In the genomic region with DNA sequence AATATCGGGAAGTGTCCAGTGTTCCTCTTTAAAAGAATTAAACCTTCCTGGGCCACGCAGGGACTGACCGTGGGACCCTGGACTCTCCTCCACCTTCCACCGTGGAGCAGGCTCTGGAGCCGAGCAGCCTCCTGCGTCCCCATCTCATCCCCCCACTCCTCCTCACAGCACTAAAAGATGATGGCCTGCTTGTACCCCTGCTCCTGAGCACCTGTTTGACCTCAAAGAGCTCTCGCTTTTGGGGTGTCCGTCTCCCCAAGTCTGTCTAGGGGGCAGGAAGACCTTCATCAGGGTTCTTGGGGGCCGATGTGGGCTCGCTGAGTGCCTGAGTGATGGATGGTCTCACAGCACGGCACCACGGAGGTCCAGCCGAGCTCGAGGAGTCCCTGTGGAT, we compare ENCODE assay signal across 12 cellular contexts. TPM values are rescaled to one million over a fixed set of nuclear protein-coding genes. Genes with fewer than 3 reads are reported as not detected.
DNase-seq lines count a peak whose midpoint lies in the region; ATAC-seq, FAIRE-seq and TF ChIP-seq lines count a peak whose summit lies in the region.
"Had no signal": no experiment of that assay in that cellular context is flagged by ENCODE, and none has a peak within 500 bp of the region (broad histone marks: within the 10 kb centered on the region; RNA-seq: fewer than 3 reads in every experiment).

No MANE protein-coding gene starts in this region.

- no peak for DNase-seq in LNCaP clone FGC (ENCODE audit: low read depth)
- DNase-seq in activated T-helper 2 cell treated with anti-CD3 and anti-CD28 coated beads, Interferon-gamma antibody, Interleukin-2, Interleukin-4, amounts not matched to agents 10 μg/mL and 5 μg/mL and 100 μg/mL, durations not matched to agents 14 hours and 24 hours and 36 hours (ENCODE audit: low spot score), result no peak
- DNase-seq in kidney, result peak; percentile 46
- no peak for DNase-seq in stomach
- no peak for DNase-seq in foreskin melanocyte
- DNase-seq in activated CD8-positive, alpha-beta memory T cell treated with anti-CD3 and anti-CD28 coated beads, Interleukin-2, amount 10 ng/mL, durations not matched to agents 7 days and 5 days, result no peak
- no peak for DNase-seq in OCI-M2 (lab: John Stamatoyannopoulos, UW; ENCODE audit: unreplicated experiment)
- DNase-seq in DMS114 treated with DMSO at 0.1 percent for 48 hours (lab: John Stamatoyannopoulos, UW; ENCODE audit: unreplicated experiment), result no peak
- DNase-seq: activated CD8-positive, alpha-beta memory T cell treated with anti-CD3 and anti-CD28 coated beads, Interleukin-2, amount 50 U/mL, for 4 hours; effector CD4-positive, alpha-beta T cell; NCI-H1105 treated with DMSO at 0.1 percent for 48 hours; testis had no signal

- TF ChIP-seq CTCF in LNCaP clone FGC (IDR thresholded peaks at IDR 0.05; ENCODE audit: control insufficient read depth, extremely low read depth, insufficient read depth), result 0 out of 2 replicates have a peak, but pooled peaks have one; percentile 1
- no peak for TF ChIP-seq CTCF in kidney (IDR thresholded peaks at IDR 0.05; ENCODE audit: borderline replicate concordance, extremely low read depth, insufficient read depth)
- no peak for TF ChIP-seq CTCF in stomach (IDR thresholded peaks at IDR 0.05)

- H3K9me3 ChIP-seq in kidney (ENCODE audit: control insufficient read depth in 1 of 2, low read length in 2 of 2) (no peaks in the 10 kb centered on the region), stomach (no peaks in the 10 kb centered on the region)
- H3K9me3 ChIP-seq: testis had no signal

- intact Hi-C loops in activated T-helper 2 cell treated with anti-CD3 and anti-CD28 coated beads, Interferon-gamma antibody, Interleukin-2, Interleukin-4, amounts not matched to agents 10 μg/mL and 5 μg/mL and 100 μg/mL, durations not matched to agents 14 hours and 24 hours and 36 hours (cut with micrococcal nuclease), result loop anchor here (10.0 kb wide), 1 partner anchor 91 kb away; no protein-coding TSS in a partner anchor
- intact Hi-C loops in kidney (cut with DNase I), result no loop called here
- intact Hi-C loops in stomach (cut with DNase I; ENCODE audit: low total_unique reads), result loop anchor here (10.0 kb wide), 1 partner anchor 91 kb away; no protein-coding TSS in a partner anchor

- TF ChIP-seq EP300 in stomach (IDR thresholded peaks at IDR 0.05), result no peak

- H3K27ac ChIP-seq in kidney (ENCODE audit: low read depth in 2 of 2, low read length in 2 of 2) (no peak overlapping the region), stomach (peak overlapping the region in 3 of 5 donors; percentile 88 to 92 (median 91))

- peaks cover 4% of the 10 kb centered on the region for H3K4me1 Mint-ChIP-seq in activated T-helper 2 cell treated with anti-CD3 and anti-CD28 coated beads, Interferon-gamma antibody, Interleukin-2, Interleukin-4, amounts not matched to agents 10 μg/mL and 5 μg/mL and 100 μg/mL, durations not matched to agents 14 hours and 24 hours and 36 hours (ENCODE audit: low read depth)
- H3K4me1 Mint-ChIP-seq in activated CD8-positive, alpha-beta memory T cell treated with anti-CD3 and anti-CD28 coated beads, Interleukin-2, amount 10 ng/mL, durations not matched to agents 7 days and 5 days, result peaks cover 6% of the 10 kb centered on the region

- peaks cover 0 to 48% (median 0%) of the 10 kb centered on the region in 3 donors for H3K27me3 ChIP-seq in stomach
- H3K27me3 ChIP-seq: testis had no signal

- FAIRE-seq in kidney (lab: Jason Lieb, UNC), result no peak

- CTCF ChIA-PET in activated CD8-positive, alpha-beta memory T cell treated with anti-CD3 and anti-CD28 coated beads, Interleukin-2, amount 10 ng/mL, durations not matched to agents 7 days and 5 days (lab: Charles Lee), result interaction anchor here (0.8 to 2.7 kb wide), 11 partner anchors 12 to 273 kb away, joined by 3 to 14 read pairs (median 5); no protein-coding TSS in a partner anchor

- 89 to 92% (median 90%) methylated on average over 8 to 14 of the region's 14 CpGs for WGBS in stomach, 5 donors

- no peaks in the 10 kb centered on the region for H3K36me3 ChIP-seq in kidney (ENCODE audit: control insufficient read depth in 1 of 2, insufficient read depth in 2 of 2, low read length in 2 of 2)
- H3K36me3 ChIP-seq in stomach, result no peaks in the 10 kb centered on the region

- no peak for ATAC-seq in activated CD8-positive, alpha-beta memory T cell treated with anti-CD3 and anti-CD28 coated beads, Interleukin-2, amount 10 ng/mL, durations not matched to agents 7 days and 5 days

- peak overlapping the region; percentile 38 for H3K4me3 Mint-ChIP-seq in activated T-helper 2 cell treated with anti-CD3 and anti-CD28 coated beads, Interferon-gamma antibody, Interleukin-2, Interleukin-4, amounts not matched to agents 10 μg/mL and 5 μg/mL and 100 μg/mL, durations not matched to agents 14 hours and 24 hours and 36 hours (ENCODE audit: low read depth)
- H3K4me3 Mint-ChIP-seq in activated CD8-positive, alpha-beta memory T cell treated with anti-CD3 and anti-CD28 coated beads, Interleukin-2, amount 10 ng/mL, durations not matched to agents 7 days and 5 days, result no peak overlapping the region

- TF ChIP-seq POLR2A in stomach (IDR thresholded peaks at IDR 0.05), result no peak

- H3K4me3 ChIP-seq in LNCaP clone FGC (ENCODE audit: low read depth, low read length) (no peak overlapping the region), kidney (ENCODE audit: low read length in 2 of 2) (no peak overlapping the region), stomach (peak overlapping the region in 1 of 4 donors; percentile 73)

- H3K9me3 Mint-ChIP-seq in activated T-helper 2 cell treated with anti-CD3 and anti-CD28 coated beads, Interferon-gamma antibody, Interleukin-2, Interleukin-4, amounts not matched to agents 10 μg/mL and 5 μg/mL and 100 μg/mL, durations not matched to agents 14 hours and 24 hours and 36 hours, result no peaks in the 10 kb centered on the region
- H3K9me3 Mint-ChIP-seq in activated CD8-positive, alpha-beta memory T cell treated with anti-CD3 and anti-CD28 coated beads, Interleukin-2, amount 10 ng/mL, durations not matched to agents 7 days and 5 days (ENCODE audit: low read depth), result no peaks in the 10 kb centered on the region

- H3K36me3 Mint-ChIP-seq in activated T-helper 2 cell treated with anti-CD3 and anti-CD28 coated beads, Interferon-gamma antibody, Interleukin-2, Interleukin-4, amounts not matched to agents 10 μg/mL and 5 μg/mL and 100 μg/mL, durations not matched to agents 14 hours and 24 hours and 36 hours (ENCODE audit: low read depth), result no peaks in the 10 kb centered on the region
- H3K36me3 Mint-ChIP-seq in activated CD8-positive, alpha-beta memory T cell treated with anti-CD3 and anti-CD28 coated beads, Interleukin-2, amount 10 ng/mL, durations not matched to agents 7 days and 5 days, result no peaks in the 10 kb centered on the region

- H3K4me1 ChIP-seq in kidney (ENCODE audit: control insufficient read depth in 1 of 2, insufficient read depth in 1 of 2, low read depth in 1 of 2, low read length in 2 of 2) (peaks cover 6 to 14% of the 10 kb centered on the region in 2 donors), stomach (peaks cover 26 to 50% (median 44%) of the 10 kb centered on the region in 4 donors)

- no peak overlapping the region for H3K9ac ChIP-seq in kidney (ENCODE audit: low read length in 2 of 2)

- H3K27me3 Mint-ChIP-seq in activated T-helper 2 cell treated with anti-CD3 and anti-CD28 coated beads, Interferon-gamma antibody, Interleukin-2, Interleukin-4, amounts not matched to agents 10 μg/mL and 5 μg/mL and 100 μg/mL, durations not matched to agents 14 hours and 24 hours and 36 hours (ENCODE audit: low read depth), result peaks cover 56% of the 10 kb centered on the region
- H3K27me3 Mint-ChIP-seq in activated CD8-positive, alpha-beta memory T cell treated with anti-CD3 and anti-CD28 coated beads, Interleukin-2, amount 10 ng/mL, durations not matched to agents 7 days and 5 days, result peaks cover 65% of the 10 kb centered on the region

- no peak overlapping the region for H3K27ac Mint-ChIP-seq in activated T-helper 2 cell treated with anti-CD3 and anti-CD28 coated beads, Interferon-gamma antibody, Interleukin-2, Interleukin-4, amounts not matched to agents 10 μg/mL and 5 μg/mL and 100 μg/mL, durations not matched to agents 14 hours and 24 hours and 36 hours
- no peak overlapping the region for H3K27ac Mint-ChIP-seq in activated CD8-positive, alpha-beta memory T cell treated with anti-CD3 and anti-CD28 coated beads, Interleukin-2, amount 10 ng/mL, durations not matched to agents 7 days and 5 days

RNA-seq across cellular contexts. Expression of a gene that starts 1.2 kb away (rescaled TPM):
- total RNA-seq in activated T-helper 2 cell treated with anti-CD3 and anti-CD28 coated beads, Interferon-gamma antibody, Interleukin-2, Interleukin-4, amounts not matched to agents 10 μg/mL and 5 μg/mL and 100 μg/mL, durations not matched to agents 14 hours and 24 hours and 36 hours, result 0.59 and 0.62 TPM in 2 replicates
- total RNA-seq in kidney, result 266 TPM
- polyA plus RNA-seq in kidney (ENCODE audit: insufficient read depth, low read depth, low replicate concordance), result 206 TPM
- 100 to 1,000 TPM in 1 of 5 donors, 10 to 100 TPM in 4; 21.0 to 140 (median 57.5) TPM for total RNA-seq in stomach
- polyA plus RNA-seq in stomach, result 10 to 100 TPM; 16.0 to 82.9 (median 32.5) TPM
- under 1 TPM in 1 of 2 experiments, not detected in 1; 0.42 TPM for total RNA-seq in activated CD8-positive, alpha-beta memory T cell treated with anti-CD3 and anti-CD28 coated beads, Interleukin-2, amount 10 ng/mL, durations not matched to agents 7 days and 5 days

Comparison
In these comparisons a context has a peak if more than half of its experiments do, and no peak if none do; other contexts are left out.
1. H3K27ac ChIP-seq: peak in stomach (3 of 5); none in kidney (0 of 2).
2. RNA of a gene that starts 1.2 kb away (total RNA-seq): 266 TPM in kidney (single experiment) and 21.0 to 140 TPM in stomach; 0.59 to 0.62 TPM in activated T-helper 2 cell treated with anti-CD3 and anti-CD28 coated beads, Interferon-gamma antibody, Interleukin-2, Interleukin-4, amounts not matched to agents 10 μg/mL and 5 μg/mL and 100 μg/mL, durations not matched to agents 14 hours and 24 hours and 36 hours and 0.42 TPM in activated CD8-positive, alpha-beta memory T cell treated with anti-CD3 and anti-CD28 coated beads, Interleukin-2, amount 10 ng/mL, durations not matched to agents 7 days and 5 days; every median in the first group is over 10 times any median in the second.